In genomic region chr21:14058566-14058965, GRCh38 we compare ENCODE assay signal across 10 cellular contexts.
"Had no signal": no experiment of that assay in that cellular context is flagged by ENCODE, and none has a peak within 500 bp of the region (broad histone marks: within the 10 kb centered on the region; RNA-seq: fewer than 3 reads in every experiment).

No MANE protein-coding gene starts in this region.

- H3K4me3 ChIP-seq: tibial artery had no signal

- H3K9me3 ChIP-seq: tibial artery had no signal

- H3K9me3 Mint-ChIP-seq: activated T-cell treated with anti-CD3 and anti-CD28 coated beads, Interleukin-2, amount 50 U/mL, for 72 hours had no signal

- H3K27me3 Mint-ChIP-seq: activated CD4-positive, alpha-beta memory T cell treated with anti-CD3 and anti-CD28 coated beads for 36 hours had no signal

- H3K4me3 Mint-ChIP-seq: activated CD4-positive, alpha-beta memory T cell treated with anti-CD3 and anti-CD28 coated beads for 36 hours; activated T-cell treated with anti-CD3 and anti-CD28 coated beads, Interleukin-2, amount 50 U/mL, for 72 hours had no signal

- H3K4me1 ChIP-seq: foreskin keratinocyte, parathyroid adenoma, tibial artery had no signal

- H3K27ac ChIP-seq: foreskin keratinocyte, parathyroid adenoma, tibial artery had no signal

- H3K36me3 Mint-ChIP-seq: activated CD4-positive, alpha-beta memory T cell treated with anti-CD3 and anti-CD28 coated beads for 36 hours had no signal

- DNase-seq: activated CD4-positive, alpha-beta memory T cell treated with anti-CD3 and anti-CD28 coated beads for 36 hours; activated CD4-positive, CD25-positive, alpha-beta regulatory T cell treated with anti-CD3 and anti-CD28 coated beads, Interleukin-2, amount 50 U/mL, for 72 hours; activated T-cell treated with anti-CD3 and anti-CD28 coated beads, Interleukin-2, amount 50 U/mL, for 72 hours; cerebellar nuclear complex; foreskin keratinocyte; retina; stimulated activated CD4-positive, alpha-beta T cell treated with anti-CD3 and anti-CD28 coated beads, Interleukin-15, amount 100 ng/mL, for 24 hours; stimulated activated CD4-positive, alpha-beta T cell treated with anti-CD3 and anti-CD28 coated beads, Interleukin-4, amount 100 ng/mL, for 4 hours; tibial artery had no signal

- H3K27ac Mint-ChIP-seq: activated CD4-positive, alpha-beta memory T cell treated with anti-CD3 and anti-CD28 coated beads for 36 hours; activated T-cell treated with anti-CD3 and anti-CD28 coated beads, Interleukin-2, amount 50 U/mL, for 72 hours had no signal

- H3K27me3 ChIP-seq: foreskin keratinocyte, tibial artery had no signal
